In genomic region chr2:66915237-66915636, GRCh38 we compare ENCODE assay signal across 13 cellular contexts.
"Had no signal": no experiment of that assay in that cellular context is flagged by ENCODE, and none has a peak within 500 bp of the region (broad histone marks: within the 10 kb centered on the region; RNA-seq: fewer than 3 reads in every experiment).

No MANE protein-coding gene starts in this region.

- H3K4me1 ChIP-seq: ascending aorta, foreskin keratinocyte, prostate gland, right lobe of liver, SJCRH30, tibial nerve had no signal

- H3K36me3 ChIP-seq: ascending aorta, cardiac muscle cell, prostate gland, right lobe of liver, SJCRH30, tibial nerve had no signal

- DNase-seq: activated naive CD4-positive, alpha-beta T cell; erythroblast; foreskin keratinocyte; kidney glomerular epithelial cell; mesenchymal stem cell; right lobe of liver; SJCRH30; stimulated activated CD4-positive, alpha-beta T cell treated with anti-CD3 and anti-CD28 coated beads, Interleukin-1b, Interleukin-23, amount 100 ng/mL, for 48 hours had no signal

- H3K27ac ChIP-seq: ascending aorta, cardiac muscle cell, foreskin keratinocyte, prostate gland, right lobe of liver, SJCRH30, tibial nerve had no signal

- H3K4me3 ChIP-seq: ascending aorta, cardiac muscle cell, prostate gland, right lobe of liver, SJCRH30, tibial nerve had no signal

- H3K9me3 ChIP-seq: ascending aorta, prostate gland, right lobe of liver, SJCRH30, tibial nerve had no signal

- H3K27me3 ChIP-seq: ascending aorta, cardiac muscle cell, foreskin keratinocyte, right lobe of liver, SJCRH30, tibial nerve had no signal

- ATAC-seq: foreskin keratinocyte; natural killer cell treated with Interleukin-12 subunit alpha and Interleukin-12 subunit beta and Interleukin-15 and Interleukin-18, amount 100 ng/mL, for 72 hours; right lobe of liver had no signal
